In genomic region chr7:144247676-144248330, GRCh38 we compare ENCODE assay signal across 6 cellular contexts. TPM values are rescaled to one million over a fixed set of nuclear protein-coding genes. Genes with fewer than 3 reads are reported as not detected.
"Had no signal": no experiment of that assay in that cellular context is flagged by ENCODE, and none has a peak within 500 bp of the region (broad histone marks: within the 10 kb centered on the region; RNA-seq: fewer than 3 reads in every experiment).

No MANE protein-coding gene starts in this region.

RNA-seq across cellular contexts. Expression of gene OR2A42, which starts 8.4 kb away (rescaled TPM):
- total RNA-seq: H1, H4, H7, H9, HFFc6 had no signal
- polyA plus RNA-seq: H1 had no signal

RNA-seq across cellular contexts. Expression of gene OR2A7, which starts 16.8 kb away (rescaled TPM):
- total RNA-seq: GM23248, H4, HFFc6 had no signal

RNA-seq across cellular contexts. Expression of gene CTAGE8, which starts 21.3 kb away (rescaled TPM):
- total RNA-seq: GM23248, H1, H7, HFFc6 had no signal
- polyA plus RNA-seq: GM23248, H1 had no signal

RNA-seq across cellular contexts. Expression of gene ARHGEF35, which starts 52.2 kb away (rescaled TPM):
- total RNA-seq: HFFc6 had no signal
